In genomic region chr21:15742052-15742451, GRCh38 we compare ENCODE assay signal across 1 cellular context.
A peak's percentile ranks its signal among the peaks of the same experiment; 100 is the strongest.
TF ChIP-seq lines count a peak whose summit lies in the region.

No MANE protein-coding gene starts in this region.

TF ChIP-seq in K562, 482 proteins besides CTCF, POLR2A, EP300 and RAD21 (continued from another document):
- TF ChIP-seq ARID3B (CRISPR knock-in tag; IDR thresholded peaks at IDR 0.05; ENCODE audit: borderline replicate concordance) (no peak), TAL1 (IDR thresholded peaks at IDR 0.05) (peak; percentile 55), SNRNP70 (optimal IDR thresholded peaks at IDR 0.05; ENCODE audit: low read depth, low read length) (no peak), PHB (CRISPR knock-in tag; IDR thresholded peaks at IDR 0.05) (no peak), FOXM1 (IDR thresholded peaks at IDR 0.05; ENCODE audit: low read depth) (peak; percentile 38; the same call in 1 of the 2 replicates), FOXM1 (CRISPR knock-in tag; IDR thresholded peaks at IDR 0.05; ENCODE audit: low read depth) (no peak), SMARCE1 (IDR thresholded peaks at IDR 0.05) (peak; percentile 51; the same call in 1 of the 2 replicates), ESRRB (CRISPR knock-in tag; IDR thresholded peaks at IDR 0.05; ENCODE audit: borderline replicate concordance) (no peak), PCBP2 (IDR thresholded peaks at IDR 0.05; ENCODE audit: low read depth, low read length, poor library complexity, severe bottlenecking) (no peak), ELF4 (CRISPR knock-in tag; IDR thresholded peaks at IDR 0.05) (no peak), ARID1B (IDR thresholded peaks at IDR 0.05) (peak; percentile 74), TCF3 (CRISPR knock-in tag; IDR thresholded peaks at IDR 0.05) (peak; percentile 59), HDAC1 (IDR thresholded peaks at IDR 0.05) (peak in 1 of 2 experiments; percentile 76; a peak in 2 of 4 replicates), ARNT (IDR thresholded peaks at IDR 0.05) (no peak), ZNF518B (CRISPR knock-in tag; IDR thresholded peaks at IDR 0.05) (no peak), FOXA3 (CRISPR knock-in tag; conservative IDR thresholded peaks at IDR 0.05 in 1 of 2, IDR thresholded peaks at IDR 0.05 in 1 of 2) (peak in 1 of 2 experiments; percentile 44; a peak in 1 of 4 replicates), ZBTB11 (CRISPR knock-in tag; IDR thresholded peaks at IDR 0.05) (no peak), ZNF12 (CRISPR knock-in tag; IDR thresholded peaks at IDR 0.05) (no peak), ZNF766 (CRISPR knock-in tag; conservative IDR thresholded peaks at IDR 0.05) (peak; percentile 10; the same call in 1 of the 2 replicates), NRF1 (conservative IDR thresholded peaks at IDR 0.05 in 1 of 2, IDR thresholded peaks at IDR 0.05 in 1 of 2) (no peak), NONO (IDR thresholded peaks at IDR 0.05; ENCODE audit: low read depth in 2 of 2, low read length in 1 of 2) (no peak)
